Comparison of ENCODE assay signal across 23 cellular contexts in genomic region chr6:19734519-19734918, GRCh38.
"Had no signal": no experiment of that assay in that cellular context is flagged by ENCODE, and none has a peak within 500 bp of the region (broad histone marks: within the 10 kb centered on the region; RNA-seq: fewer than 3 reads in every experiment).

No MANE protein-coding gene starts in this region.

- H3K4me3 Mint-ChIP-seq: activated B cell treated with CpG ODN at 0.5 μM for 24 hours; activated CD4-positive, alpha-beta T cell treated with anti-CD3 and anti-CD28 coated beads for 36 hours; activated naive CD4-positive, alpha-beta T cell treated with anti-CD3 and anti-CD28 coated beads for 36 hours; activated naive CD8-positive, alpha-beta T cell treated with anti-CD3 and anti-CD28 coated beads, Interleukin-2, amount 10 ng/mL, durations not matched to agents 7 days and 5 days; activated T-cell treated with anti-CD3 and anti-CD28 coated beads, Interleukin-2, amount 50 U/mL, for 72 hours; stimulated activated effector memory CD8-positive, alpha-beta T cell treated with anti-CD3 and anti-CD28 coated beads, Interleukin-12 subunit alpha, Interleukin-12 subunit beta, amount 100 ng/mL, for 72 hours; stimulated activated naive CD8-positive, alpha-beta T cell treated with anti-CD3 and anti-CD28 coated beads, Interleukin-15, amount 100 ng/mL, for 72 hours had no signal

- H3K27ac Mint-ChIP-seq: activated B cell treated with CpG ODN at 0.5 μM for 24 hours; activated CD4-positive, alpha-beta T cell treated with anti-CD3 and anti-CD28 coated beads for 36 hours; activated naive CD4-positive, alpha-beta T cell treated with anti-CD3 and anti-CD28 coated beads for 36 hours; activated naive CD8-positive, alpha-beta T cell treated with anti-CD3 and anti-CD28 coated beads, Interleukin-2, amount 10 ng/mL, durations not matched to agents 7 days and 5 days; activated T-cell treated with anti-CD3 and anti-CD28 coated beads, Interleukin-2, amount 50 U/mL, for 72 hours; stimulated activated effector memory CD8-positive, alpha-beta T cell treated with anti-CD3 and anti-CD28 coated beads, Interleukin-12 subunit alpha, Interleukin-12 subunit beta, amount 100 ng/mL, for 72 hours; stimulated activated naive CD8-positive, alpha-beta T cell treated with anti-CD3 and anti-CD28 coated beads, Interleukin-15, amount 100 ng/mL, for 72 hours had no signal

- H3K27me3 Mint-ChIP-seq: activated B cell treated with CpG ODN at 0.5 μM for 24 hours; activated CD4-positive, alpha-beta T cell treated with anti-CD3 and anti-CD28 coated beads for 36 hours; activated naive CD8-positive, alpha-beta T cell treated with anti-CD3 and anti-CD28 coated beads, Interleukin-2, amount 10 ng/mL, durations not matched to agents 7 days and 5 days; stimulated activated naive CD8-positive, alpha-beta T cell treated with anti-CD3 and anti-CD28 coated beads, Interleukin-15, amount 100 ng/mL, for 72 hours had no signal

- H3K27ac ChIP-seq: heart right ventricle, tibial artery had no signal

- H3K36me3 Mint-ChIP-seq: activated naive CD8-positive, alpha-beta T cell treated with anti-CD3 and anti-CD28 coated beads, Interleukin-2, amount 10 ng/mL, durations not matched to agents 7 days and 5 days; stimulated activated effector memory CD8-positive, alpha-beta T cell treated with anti-CD3 and anti-CD28 coated beads, Interleukin-12 subunit alpha, Interleukin-12 subunit beta, amount 100 ng/mL, for 72 hours had no signal

- DNase-seq: activated B cell treated with CpG ODN at 0.5 μM for 24 hours; activated CD4-positive, alpha-beta T cell treated with anti-CD3 and anti-CD28 coated beads for 36 hours; activated CD4-positive, alpha-beta T cell treated with anti-CD3 and anti-CD28 coated beads, Interleukin-2, amount 50 U/mL, for 48 hours; activated CD8-positive, alpha-beta memory T cell treated with anti-CD3 and anti-CD28 coated beads, Interleukin-2, amount 50 U/mL, for 48 hours; activated effector memory CD4-positive, alpha-beta T cell treated with Interleukin-2 at 50 U/mL for 16 hours; activated naive CD4-positive, alpha-beta T cell treated with anti-CD3 and anti-CD28 coated beads for 36 hours; activated naive CD8-positive, alpha-beta T cell treated with anti-CD3 and anti-CD28 coated beads, Interleukin-2, amount 10 ng/mL, durations not matched to agents 7 days and 5 days; activated T-cell treated with anti-CD3 and anti-CD28 coated beads, Interleukin-2, amount 50 U/mL, for 72 hours; amniotic stem cell; central memory CD4-positive, alpha-beta T cell; dermis blood vessel endothelial cell; effector CD8-positive, alpha-beta T cell; heart right ventricle; left colon; mesenchymal stem cell; posterior cingulate gyrus; small intestine; stimulated activated CD4-positive, alpha-beta T cell treated with anti-CD3 and anti-CD28 coated beads, Interleukin-2, amount 100 ng/mL, for 24 hours; stimulated activated naive CD8-positive, alpha-beta T cell treated with anti-CD3 and anti-CD28 coated beads, Interleukin-15, amount 100 ng/mL, for 72 hours; T1000; tibial artery had no signal

- H3K9me3 Mint-ChIP-seq: activated B cell treated with CpG ODN at 0.5 μM for 24 hours; activated naive CD4-positive, alpha-beta T cell treated with anti-CD3 and anti-CD28 coated beads for 36 hours had no signal

- ATAC-seq: activated CD4-positive, alpha-beta T cell treated with anti-CD3 and anti-CD28 coated beads for 36 hours; activated T-cell treated with anti-CD3 and anti-CD28 coated beads, Interleukin-2, amount 50 U/mL, for 72 hours; heart right ventricle; left colon; sciatic nerve; stimulated activated effector memory CD8-positive, alpha-beta T cell treated with anti-CD3 and anti-CD28 coated beads, Interleukin-12 subunit alpha, Interleukin-12 subunit beta, amount 100 ng/mL, for 72 hours; stimulated activated naive CD8-positive, alpha-beta T cell treated with anti-CD3 and anti-CD28 coated beads, Interleukin-15, amount 100 ng/mL, for 72 hours had no signal

- H3K4me1 Mint-ChIP-seq: activated B cell treated with CpG ODN at 0.5 μM for 24 hours; activated CD4-positive, alpha-beta T cell treated with anti-CD3 and anti-CD28 coated beads for 36 hours; activated naive CD8-positive, alpha-beta T cell treated with anti-CD3 and anti-CD28 coated beads, Interleukin-2, amount 10 ng/mL, durations not matched to agents 7 days and 5 days; stimulated activated effector memory CD8-positive, alpha-beta T cell treated with anti-CD3 and anti-CD28 coated beads, Interleukin-12 subunit alpha, Interleukin-12 subunit beta, amount 100 ng/mL, for 72 hours; stimulated activated naive CD8-positive, alpha-beta T cell treated with anti-CD3 and anti-CD28 coated beads, Interleukin-15, amount 100 ng/mL, for 72 hours had no signal

- H3K4me3 ChIP-seq: heart right ventricle, tibial artery had no signal

- H3K27me3 ChIP-seq: heart right ventricle, tibial artery had no signal

- H3K36me3 ChIP-seq: heart right ventricle, tibial artery had no signal
